Comparison of ENCODE assay signal across 11 cellular contexts in genomic region chr5:142685418-142686209, GRCh38. TPM values are rescaled to one million over a fixed set of nuclear protein-coding genes. Genes with fewer than 3 reads are reported as not detected.
DNase-seq lines count a peak whose midpoint lies in the region; ATAC-seq and TF ChIP-seq lines count a peak whose summit lies in the region.
"Had no signal": no experiment of that assay in that cellular context is flagged by ENCODE, and none has a peak within 500 bp of the region (broad histone marks: within the 10 kb centered on the region; RNA-seq: fewer than 3 reads in every experiment).

FGF1 (minus strand) TSS chr5:142686090; CDS start chr5:142614127, 71,963 bp downstream.

- H3K9me3 ChIP-seq in muscle layer of colon (ENCODE audit: low read length) = no peaks in the 10 kb centered on the region
- H3K9me3 ChIP-seq: A549, Peyer's patch had no signal

- DNase-seq in NCI-H2107 treated with DMSO at 0.1 percent for 48 hours (lab: John Stamatoyannopoulos, UW; ENCODE audit: unreplicated experiment) (peak; percentile 23), NCI-H2107 (lab: John Stamatoyannopoulos, UW) (no peak), epithelial cell of esophagus (ENCODE audit: low read depth) (peak; percentile 90), ureter (ENCODE audit: low spot score) (peak; percentile 57), HuH-7 (ENCODE audit: low spot score) (no peak)
- DNase-seq: activated effector memory CD4-positive, alpha-beta T cell treated with Interleukin-2 at 50 U/mL for 16 hours; Peyer's patch had no signal

- ATAC-seq in HG02938 (IDR thresholded peaks at IDR 0.05; ENCODE audit: unreplicated experiment) (no peak), HG02610 (IDR thresholded peaks at IDR 0.05; ENCODE audit: unreplicated experiment) (no peak)

- H3K27ac ChIP-seq in muscle layer of colon (ENCODE audit: low read depth, low read length) = peak within 1 kb of the TSS; percentile 71
- H3K27ac ChIP-seq: A549 had no signal

- TF ChIP-seq CTCF in epithelial cell of esophagus (IDR thresholded peaks at IDR 0.05; ENCODE audit: insufficient read depth, low read depth, low read length, missing control alignments) = no peak

- no peak within 1 kb of the TSS for H3K4me3 ChIP-seq in epithelial cell of esophagus (ENCODE audit: low read length)
- H3K4me3 ChIP-seq in muscle layer of colon (ENCODE audit: low read depth in 1 of 2, low read length in 2 of 2) = peak within 1 kb of the TSS in 1 of 2 donors; percentile 31
- H3K4me3 ChIP-seq: A549, Peyer's patch had no signal

- H3K4me1 ChIP-seq in muscle layer of colon (ENCODE audit: insufficient read depth, low read length) = peaks cover 30% of the 10 kb centered on the region
- H3K4me1 ChIP-seq: Peyer's patch had no signal

- no peak within 1 kb of the TSS for H3K9ac ChIP-seq in muscle layer of colon (ENCODE audit: low read length)

- no peaks in the 10 kb centered on the region for H3K27me3 ChIP-seq in muscle layer of colon (ENCODE audit: control insufficient read depth in 1 of 2, insufficient read depth in 2 of 2, low read length in 2 of 2)
- H3K27me3 ChIP-seq: Peyer's patch had no signal

- H3K36me3 ChIP-seq in muscle layer of colon (ENCODE audit: insufficient read depth, low read length) = no peaks in the 10 kb centered on the region
- H3K36me3 ChIP-seq: Peyer's patch had no signal

RNA-seq across cellular contexts. Expression of gene FGF1, which starts in this region (rescaled TPM):
- not detected for total RNA-seq in ureter
- total RNA-seq: Peyer's patch had no signal

Comparison
In these comparisons a context has a peak if more than half of its experiments do, and no peak if none do; other contexts are left out.
1. DNase-seq: peak in NCI-H2107 treated with DMSO at 0.1 percent for 48 hours (single experiment) and epithelial cell of esophagus (single experiment); none in NCI-H2107 (single experiment) and HuH-7 (single experiment).
2. Peak in DNase-seq in ureter; RNA of the gene not detected or under 1 TPM.